14 cellular contexts compared by ENCODE assay signal in the genomic region with DNA sequence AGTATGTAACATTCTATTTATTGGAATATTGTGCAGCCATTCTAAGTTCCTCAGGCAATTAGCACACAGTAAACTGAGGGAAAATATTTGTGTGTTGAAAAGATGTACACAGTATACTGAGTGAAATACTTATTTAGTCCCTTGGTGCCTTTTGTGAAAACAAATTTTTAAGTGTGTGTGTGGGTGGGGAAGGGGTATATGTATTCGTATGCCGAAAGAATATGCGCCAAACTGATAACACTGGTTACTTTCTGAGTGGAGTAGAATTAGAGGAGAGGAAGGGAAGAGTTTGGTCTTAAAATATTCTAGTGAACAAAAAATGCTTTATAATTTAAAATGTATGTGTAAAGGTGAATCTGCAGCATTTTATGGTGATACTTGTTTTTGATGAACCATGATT. TPM values are rescaled to one million over a fixed set of nuclear protein-coding genes. Genes with fewer than 3 reads are reported as not detected.
DNase-seq lines count a peak whose midpoint lies in the region; ATAC-seq, FAIRE-seq and TF ChIP-seq lines count a peak whose summit lies in the region.
"Had no signal": no experiment of that assay in that cellular context is flagged by ENCODE, and none has a peak within 500 bp of the region (broad histone marks: within the 10 kb centered on the region; RNA-seq: fewer than 3 reads in every experiment).

No MANE protein-coding gene starts in this region.

- H3K27me3 Mint-ChIP-seq in T-helper 2 cell treated with Interferon-gamma antibody and Interleukin-4, amounts not matched to agents 5 μg/mL and 100 μg/mL, for 36 hours (ENCODE audit: low read depth): no peaks in the 10 kb centered on the region
- H3K27me3 Mint-ChIP-seq in neural progenitor cell (ENCODE audit: insufficient read depth, low read depth): peaks cover 6% of the 10 kb centered on the region

- no peak overlapping the region for H3K23ac ChIP-seq in H1 (ENCODE audit: insufficient read length)

- H3K9ac ChIP-seq in OCI-LY1 (ENCODE audit: low read length) (peak overlapping the region; percentile 57), H1 (replicated peaks in 1 of 4; ENCODE audit: extremely low read depth in 1 of 4, low read depth in 3 of 4, low read length in 3 of 4) (no peak overlapping the region), neural progenitor cell (no peak overlapping the region)

- H3K79me2 ChIP-seq in OCI-LY1 (ENCODE audit: insufficient read depth, low read length) (peaks cover 78% of the 10 kb centered on the region), H1 (ENCODE audit: control insufficient read depth in 1 of 2, insufficient read depth in 2 of 2, low read length in 2 of 2) (peaks cover 21 to 78% of the 10 kb centered on the region in 2 experiments; a peak in 3 of 4 replicates), neural progenitor cell (ENCODE audit: low read depth) (peaks cover 81% of the 10 kb centered on the region)

- peaks cover 5% of the 10 kb centered on the region; the same call in 1 of the 2 replicates for H3K79me1 ChIP-seq in H1 (ENCODE audit: low read depth, low read length)

- H3K56ac ChIP-seq in H1 (replicated peaks; ENCODE audit: insufficient read length, low read depth, low read length): no peak overlapping the region

- 94% methylated on average over 3 of the region's 3 CpGs; no CpG with 5 or more reads in 1 of the 2 experiments for WGBS in H1 (ENCODE audit: extremely low coverage in 1 of 2, insufficient coverage in 1 of 2, insufficient read length in 1 of 2, insufficient replicate concordance in 2 of 2, low coverage in 1 of 2, low lambda C conversion rate in 2 of 2, missing lambda C conversion rate in 1 of 2), 2 experiments

- no peak overlapping the region for H4K8ac ChIP-seq in H1 (ENCODE audit: extremely low read depth, insufficient read depth, low read length)

- H4K91ac ChIP-seq in H1 (replicated peaks; ENCODE audit: insufficient read length, low read length): no peak overlapping the region

- H3F3A ChIP-seq in OCI-LY1 (ENCODE audit: insufficient read depth, low read length) (no peaks in the 10 kb centered on the region), neural progenitor cell (ENCODE audit: low read depth) (peaks cover 19% of the 10 kb centered on the region)

- no peak overlapping the region for H2BK15ac ChIP-seq in H1 (ENCODE audit: low read length)

- FAIRE-seq in H1 (lab: Jason Lieb, UNC): no peak

- TF ChIP-seq CTCF in OCI-LY1 (IDR thresholded peaks at IDR 0.05; ENCODE audit: low read length): no peak
- no peak for TF ChIP-seq CTCF in H1 (IDR thresholded peaks at IDR 0.05; ENCODE audit: control extremely low read depth in 1 of 3, insufficient read depth in 1 of 3, low read depth in 1 of 3, low read length in 3 of 3)
- TF ChIP-seq CTCF in neural progenitor cell (IDR thresholded peaks at IDR 0.05): no peak

- CTCF ChIA-PET in H1 (lab: Charles Lee; ENCODE audit: partially characterized antibody): interaction anchor here (0.8 to 0.9 kb wide), 2 partner anchors 16 to 17 kb away, joined by 4 to 5 read pairs; no protein-coding TSS in a partner anchor

- H3K4ac ChIP-seq in H1 (replicated peaks; ENCODE audit: insufficient read length, low read depth, low read length): no peak overlapping the region

- no peak for TF ChIP-seq POLR2A in H1 (IDR thresholded peaks at IDR 0.05; ENCODE audit: control extremely low read depth in 1 of 2, low read depth in 2 of 2, low read length in 2 of 2)

- no peak overlapping the region for H3K18ac ChIP-seq in H1 (ENCODE audit: extremely low read depth, low read length)

- no peak overlapping the region for H2BK120ac ChIP-seq in H1 (replicated peaks; ENCODE audit: low read depth, low read length)

- H3K27ac Mint-ChIP-seq in T-helper 2 cell treated with Interferon-gamma antibody and Interleukin-4, amounts not matched to agents 5 μg/mL and 100 μg/mL, for 36 hours: peak overlapping the region; percentile 64
- H3K27ac Mint-ChIP-seq in neural progenitor cell: no peak overlapping the region

- no peaks in the 10 kb centered on the region; the same call in 1 of the 2 replicates for H3K23me2 ChIP-seq in H1 (ENCODE audit: low read depth, low read length)

- H2BK5ac ChIP-seq in H1 (ENCODE audit: low read depth, low read length): no peak overlapping the region

- H3K36me3 ChIP-seq in OCI-LY1 (ENCODE audit: insufficient read depth, low read length): peaks cover 43% of the 10 kb centered on the region
- peaks cover 0 to 8% (median 0%) of the 10 kb centered on the region in 4 experiments; a peak in 2 of 8 replicates for H3K36me3 ChIP-seq in H1 (ENCODE audit: control insufficient read depth in 2 of 4, insufficient read depth in 4 of 4, low read length in 3 of 4)
- H3K36me3 ChIP-seq in neural progenitor cell: no peaks in the 10 kb centered on the region
- peaks cover 33% of the 10 kb centered on the region for H3K36me3 ChIP-seq in MG63

- no peaks in the 10 kb centered on the region for H3K27me3 ChIP-seq in OCI-LY1 (ENCODE audit: insufficient read depth, low read length)
- H3K27me3 ChIP-seq in H1 (replicated peaks in 1 of 4; ENCODE audit: control insufficient read depth in 3 of 4, extremely low read depth in 1 of 4, insufficient read depth in 3 of 4, low read length in 3 of 4): no peaks in the 10 kb centered on the region
- H3K27me3 ChIP-seq in neural progenitor cell: no peaks in the 10 kb centered on the region
- H3K27me3 ChIP-seq in MG63: no peaks in the 10 kb centered on the region

- H4K20me1 ChIP-seq in OCI-LY1 (ENCODE audit: insufficient read depth, low read length) (no peaks in the 10 kb centered on the region), H1 (replicated peaks in 1 of 2; ENCODE audit: control insufficient read depth in 1 of 2, insufficient read depth in 2 of 2, low read length in 2 of 2) (peaks cover 3 to 11% of the 10 kb centered on the region in 2 experiments), neural progenitor cell (ENCODE audit: low read depth) (peaks cover 62% of the 10 kb centered on the region)

- H2BK20ac ChIP-seq in H1 (ENCODE audit: low read length): no peak overlapping the region

- H3K4me1 ChIP-seq in OCI-LY1 (ENCODE audit: insufficient read depth, low read length, severe bottlenecking) (peaks cover 40% of the 10 kb centered on the region), H1 (replicated peaks in 1 of 4; ENCODE audit: control insufficient read depth in 3 of 4, insufficient read depth in 4 of 4, low read length in 3 of 4) (peaks cover 4 to 15% (median 11%) of the 10 kb centered on the region in 4 experiments; a peak in 6 of 7 replicates), neural progenitor cell (peaks cover 36% of the 10 kb centered on the region)

- no peak for TF ChIP-seq RAD21 in H1 (IDR thresholded peaks at IDR 0.05 in 1 of 2, conservative IDR thresholded peaks at IDR 0.05 in 1 of 2; ENCODE audit: low read depth in 2 of 2, low read length in 2 of 2)

- H2AK5ac ChIP-seq in H1 (ENCODE audit: low read depth, low read length): no peak overlapping the region

- peak overlapping the region; percentile 79 for H3K4me3 Mint-ChIP-seq in T-helper 2 cell treated with Interferon-gamma antibody and Interleukin-4, amounts not matched to agents 5 μg/mL and 100 μg/mL, for 36 hours
- H3K4me3 Mint-ChIP-seq in neural progenitor cell: peak overlapping the region; percentile 61

- peaks cover 41% of the 10 kb centered on the region for H3K36me3 Mint-ChIP-seq in T-helper 2 cell treated with Interferon-gamma antibody and Interleukin-4, amounts not matched to agents 5 μg/mL and 100 μg/mL, for 36 hours (ENCODE audit: low read depth)
- H3K36me3 Mint-ChIP-seq in neural progenitor cell: peaks cover 32% of the 10 kb centered on the region

- peaks cover 54% of the 10 kb centered on the region for H3K4me1 Mint-ChIP-seq in T-helper 2 cell treated with Interferon-gamma antibody and Interleukin-4, amounts not matched to agents 5 μg/mL and 100 μg/mL, for 36 hours (ENCODE audit: low read depth)
- peaks cover 27% of the 10 kb centered on the region for H3K4me1 Mint-ChIP-seq in neural progenitor cell

- H3K9me3 ChIP-seq in OCI-LY1 (ENCODE audit: low read length) (no peaks in the 10 kb centered on the region), H1 (ENCODE audit: insufficient read depth in 2 of 2, low read depth in 1 of 2, low read length in 1 of 2) (no peaks in the 10 kb centered on the region), neural progenitor cell (ENCODE audit: low read depth) (no peaks in the 10 kb centered on the region), MG63 (no peaks in the 10 kb centered on the region)

- H3K9me3 Mint-ChIP-seq in T-helper 2 cell treated with Interferon-gamma antibody and Interleukin-4, amounts not matched to agents 5 μg/mL and 100 μg/mL, for 36 hours: no peaks in the 10 kb centered on the region
- H3K9me3 Mint-ChIP-seq in neural progenitor cell: no peaks in the 10 kb centered on the region

- H3K4me2 ChIP-seq in OCI-LY1 (ENCODE audit: low read length): peak overlapping the region; percentile 85
- peak overlapping the region; percentile 5 to 63; a peak in 1 of 4 replicates for H3K4me2 ChIP-seq in H1 (ENCODE audit: insufficient read depth in 1 of 2, low read depth in 2 of 2, low read length in 2 of 2)
- peak overlapping the region; percentile 95 for H3K4me2 ChIP-seq in neural progenitor cell

- no peak for TF ChIP-seq EP300 in H1 (IDR thresholded peaks at IDR 0.05; ENCODE audit: borderline replicate concordance in 1 of 2, low read depth in 2 of 2, low read length in 2 of 2)

- peak overlapping the region; percentile 94 for H3K4me3 ChIP-seq in OCI-LY1 (ENCODE audit: low read depth, low read length, poor library complexity, severe bottlenecking)
- peak overlapping the region in 1 of 4 experiments; percentile 97; a peak in 1 of 8 replicates for H3K4me3 ChIP-seq in H1 (ENCODE audit: extremely low read depth in 1 of 4, insufficient read depth in 2 of 4, low read depth in 3 of 4, low read length in 4 of 4)
- peak overlapping the region; percentile 94 for H3K4me3 ChIP-seq in neural progenitor cell
- no peak overlapping the region; the same call in 1 of the 2 replicates for H3K4me3 ChIP-seq in MG63

- peak overlapping the region; percentile 16 for H3K27ac ChIP-seq in OCI-LY1 (ENCODE audit: low read depth, low read length, poor library complexity, severe bottlenecking)
- H3K27ac ChIP-seq in H1 (ENCODE audit: low read depth, low read length): no peak overlapping the region
- no peak overlapping the region for H3K27ac ChIP-seq in neural progenitor cell
- H3K27ac ChIP-seq: epithelial cell of prostate, HL-60, VCaP had no signal

- no peak overlapping the region for H3K14ac ChIP-seq in H1 (ENCODE audit: insufficient read length)

- H2BK12ac ChIP-seq in H1 (ENCODE audit: low read depth, low read length): no peak overlapping the region

- POLR2A ChIA-PET in H1 (lab: Charles Lee; ENCODE audit: partially characterized antibody): no interaction called here

- no peak for DNase-seq in T-helper 2 cell treated with Interferon-gamma antibody and Interleukin-4, amounts not matched to agents 5 μg/mL and 100 μg/mL, for 36 hours (ENCODE audit: low spot score)
- DNase-seq in T-helper 2 cell (no peak), H1 (ENCODE audit: low read depth in 1 of 2, low spot score in 2 of 2) (no peak), neural progenitor cell (ENCODE audit: low spot score) (no peak), MG63 (no peak)
- DNase-seq: aorta, NCI-H2029, retina had no signal

- ATAC-seq in GM21737 (IDR thresholded peaks at IDR 0.05; ENCODE audit: unreplicated experiment) (no peak), HG03460 (IDR thresholded peaks at IDR 0.05; ENCODE audit: unreplicated experiment) (no peak)

- no peak overlapping the region for H4K5ac ChIP-seq in H1 (ENCODE audit: insufficient read length, low read depth, low read length)

- H2AFZ ChIP-seq in OCI-LY1 (ENCODE audit: low read length) (no peak overlapping the region), H1 (ENCODE audit: low read length) (no peak overlapping the region), neural progenitor cell (replicated peaks) (no peak overlapping the region)

- H3K9me2 ChIP-seq in OCI-LY1 (ENCODE audit: low read depth, low read length): no peaks in the 10 kb centered on the region

RNA-seq across cellular contexts. Expression of a gene that starts 3.1 kb away (rescaled TPM):
- 162 and 173 TPM in 2 replicates for total RNA-seq in H1 (2021; fragmentation: NEBNext Ultra II Directional; extraction: Animal tissue kit (Norgen Biotek cat#: 25700))
- polyA plus RNA-seq in H1 (2011; rRNA removed): 14.4 and 41.7 TPM in 2 replicates
- 24.9 TPM for polyA plus RNA-seq in H1 (2011; cell fraction: cytosol; rRNA removed)
- polyA plus RNA-seq in H1 (2011; cell fraction: nucleus; rRNA removed): 69.2 TPM
- 25.3 to 46.8 TPM (median 37.4 TPM) in 4 replicates for polyA plus RNA-seq in H1 (2012, experiment 1 of 2)
- 3.1 TPM for polyA plus RNA-seq in H1 (2012, experiment 2 of 2)
- 49.7 TPM for polyA plus RNA-seq in H1 (2013, experiment 1 of 2)
- polyA plus RNA-seq in H1 (2013, experiment 2 of 2): 50.6 TPM
- 100 and 161 TPM in 2 replicates for polyA minus RNA-seq in H1 (2011; rRNA and poly(A)+ RNA removed)
- polyA minus RNA-seq in H1 (2011; cell fraction: cytosol; rRNA and poly(A)+ RNA removed): 76.3 TPM
- polyA minus RNA-seq in H1 (2011; cell fraction: nucleus; rRNA and poly(A)+ RNA removed): 135 TPM
- total RNA-seq in neural progenitor cell (ENCODE audit: low replicate concordance): 123 and 174 TPM in 2 replicates
- total RNA-seq in MG63 (2014; rRNA removed; shearing (Covaris generic); ENCODE audit: low replicate concordance): 12.6 and 34.4 TPM in 2 replicates

RNA-seq across cellular contexts. Expression of a gene that starts 57.7 kb away (rescaled TPM):
- 56.6 and 58.3 TPM in 2 replicates for total RNA-seq in H1 (2021; fragmentation: NEBNext Ultra II Directional; extraction: Animal tissue kit (Norgen Biotek cat#: 25700))
- polyA plus RNA-seq in H1 (2011; rRNA removed): 69.3 and 94.3 TPM in 2 replicates
- polyA plus RNA-seq in H1 (2011; cell fraction: cytosol; rRNA removed): 60.3 TPM
- 148 TPM for polyA plus RNA-seq in H1 (2011; cell fraction: nucleus; rRNA removed)
- polyA plus RNA-seq in H1 (2012, experiment 1 of 2): 45.8 to 68.6 TPM (median 50.6 TPM) in 4 replicates
- polyA plus RNA-seq in H1 (2012, experiment 2 of 2): 9.2 TPM
- polyA plus RNA-seq in H1 (2013, experiment 1 of 2): 65.9 TPM
- polyA plus RNA-seq in H1 (2013, experiment 2 of 2): 70.8 TPM
- polyA minus RNA-seq in H1 (2011; rRNA and poly(A)+ RNA removed): 113 and 123 TPM in 2 replicates
- 39.3 TPM for polyA minus RNA-seq in H1 (2011; cell fraction: cytosol; rRNA and poly(A)+ RNA removed)
- 97.4 TPM for polyA minus RNA-seq in H1 (2011; cell fraction: nucleus; rRNA and poly(A)+ RNA removed)
- 14.3 and 17.1 TPM in 2 replicates for total RNA-seq in neural progenitor cell (ENCODE audit: low replicate concordance)
- 18.5 and 25.3 TPM in 2 replicates for total RNA-seq in MG63 (2014; rRNA removed; shearing (Covaris generic); ENCODE audit: low replicate concordance)

Comparison
In these comparisons a context has a peak if more than half of its experiments do, and no peak if none do; other contexts are left out.
1. H3K4me2 ChIP-seq: peak in every context shown above with its lines; median percentile 95 in neural progenitor cell; 85 in OCI-LY1; 34 in H1.